In genomic region chr5:90558344-90559192, GRCh38 we compare ENCODE assay signal across 8 cellular contexts. TPM values are rescaled to one million over a fixed set of nuclear protein-coding genes. Genes with fewer than 3 reads are reported as not detected.
DNase-seq lines count a peak whose midpoint lies in the region; ATAC-seq and TF ChIP-seq lines count a peak whose summit lies in the region.

ADGRV1 (plus strand) TSS chr5:90558797; CDS start chr5:90558896, 99 bp downstream.

- DNase-seq in A172 (ENCODE audit: low spot score) (peak; percentile 19), GM12865 (ENCODE audit: low read depth) (no peak), NCI-H1105 treated with DMSO at 0.1 percent for 48 hours (lab: John Stamatoyannopoulos, UW) (peak; percentile 93), fibroblast of the aortic adventitia (ENCODE audit: low read depth) (peak; percentile 30), natural killer cell (no peak), RKO (ENCODE audit: low spot score) (no peak)
- DNase-seq in activated CD4-positive, alpha-beta memory T cell treated with anti-CD3 and anti-CD28 coated beads for 36 hours, result peak; percentile 21
- DNase-seq in effector CD4-positive, alpha-beta T cell, result no peak

- peaks cover 39% of the 10 kb centered on the region for H3K27me3 Mint-ChIP-seq in activated CD4-positive, alpha-beta memory T cell treated with anti-CD3 and anti-CD28 coated beads for 36 hours
- H3K27me3 Mint-ChIP-seq in natural killer cell (ENCODE audit: low read depth in 2 of 2), result peaks cover 33 to 74% of the 10 kb centered on the region in 2 donors

- no peaks in the 10 kb centered on the region for H3K9me3 Mint-ChIP-seq in activated CD4-positive, alpha-beta memory T cell treated with anti-CD3 and anti-CD28 coated beads for 36 hours
- no peaks in the 10 kb centered on the region for H3K9me3 Mint-ChIP-seq in natural killer cell

- no peak within 1 kb of the TSS for H3K27ac Mint-ChIP-seq in activated CD4-positive, alpha-beta memory T cell treated with anti-CD3 and anti-CD28 coated beads for 36 hours
- H3K27ac Mint-ChIP-seq in natural killer cell, result no peak within 1 kb of the TSS

- peak in 1 of 3 donors; percentile 20 for ATAC-seq in natural killer cell

- peak within 1 kb of the TSS; percentile 45 for H3K4me3 ChIP-seq in GM12865 (ENCODE audit: low read depth, low read length)
- peak within 1 kb of the TSS; percentile 53 for H3K4me3 ChIP-seq in fibroblast of the aortic adventitia (ENCODE audit: low read depth, low read length)

- no peaks in the 10 kb centered on the region for H3K36me3 Mint-ChIP-seq in activated CD4-positive, alpha-beta memory T cell treated with anti-CD3 and anti-CD28 coated beads for 36 hours
- H3K36me3 Mint-ChIP-seq in natural killer cell, result no peaks in the 10 kb centered on the region

- CTCF ChIA-PET in activated CD4-positive, alpha-beta memory T cell treated with anti-CD3 and anti-CD28 coated beads for 36 hours (lab: Charles Lee), result no interaction called here

- POLR2A ChIA-PET in activated CD4-positive, alpha-beta memory T cell treated with anti-CD3 and anti-CD28 coated beads for 36 hours (lab: Charles Lee), result no interaction called here

- peaks cover 6% of the 10 kb centered on the region for H3K4me1 Mint-ChIP-seq in activated CD4-positive, alpha-beta memory T cell treated with anti-CD3 and anti-CD28 coated beads for 36 hours (ENCODE audit: low read depth)
- H3K4me1 Mint-ChIP-seq in natural killer cell, result peaks cover 0 to 13% of the 10 kb centered on the region in 2 donors

- intact Hi-C loops in activated CD4-positive, alpha-beta memory T cell treated with anti-CD3 and anti-CD28 coated beads for 36 hours (cut with micrococcal nuclease), result loop anchor here (5.0 kb wide), 1 partner anchor 49 kb away; no protein-coding TSS in a partner anchor
- intact Hi-C loops in natural killer cell (cut with micrococcal nuclease), result no loop called here

- TF ChIP-seq CTCF in GM12865 (IDR thresholded peaks at IDR 0.05; ENCODE audit: insufficient read depth, low read depth, low read length, missing control alignments) (no peak), fibroblast of the aortic adventitia (IDR thresholded peaks at IDR 0.05; ENCODE audit: insufficient read depth, low read length) (no peak), natural killer cell (IDR thresholded peaks at IDR 0.05) (no peak)

- peak within 1 kb of the TSS; percentile 54 for H3K4me3 Mint-ChIP-seq in activated CD4-positive, alpha-beta memory T cell treated with anti-CD3 and anti-CD28 coated beads for 36 hours
- peak within 1 kb of the TSS; percentile 8 for H3K4me3 Mint-ChIP-seq in natural killer cell

RNA-seq across cellular contexts. Expression of gene ADGRV1, which starts in this region (rescaled TPM):
- not detected in 2 replicates for total RNA-seq in A172 (2014; rRNA removed; shearing (Covaris generic))
- total RNA-seq in activated CD4-positive, alpha-beta memory T cell treated with anti-CD3 and anti-CD28 coated beads for 36 hours, result under 1 TPM in 1 of 2 experiments, not detected in 1; 0.05 TPM
- total RNA-seq in fibroblast of the aortic adventitia (ENCODE audit: low replicate concordance) (0.18 and 0.25 TPM in 2 replicates), natural killer cell (under 1 TPM in 2 of 3 donors, not detected in 1; 0.50 to 0.71 TPM)

Comparison
In these comparisons a context has a peak if more than half of its experiments do, and no peak if none do; other contexts are left out.
1. Peak in DNase-seq in A172; RNA of the gene not detected or under 1 TPM.
2. Peak in DNase-seq in activated CD4-positive, alpha-beta memory T cell treated with anti-CD3 and anti-CD28 coated beads for 36 hours; RNA of the gene not detected or under 1 TPM.
3. Peak in DNase-seq and H3K4me3 ChIP-seq in fibroblast of the aortic adventitia; RNA of the gene not detected or under 1 TPM.